ENCODE assay signal across 8 cellular contexts in the genomic region with DNA sequence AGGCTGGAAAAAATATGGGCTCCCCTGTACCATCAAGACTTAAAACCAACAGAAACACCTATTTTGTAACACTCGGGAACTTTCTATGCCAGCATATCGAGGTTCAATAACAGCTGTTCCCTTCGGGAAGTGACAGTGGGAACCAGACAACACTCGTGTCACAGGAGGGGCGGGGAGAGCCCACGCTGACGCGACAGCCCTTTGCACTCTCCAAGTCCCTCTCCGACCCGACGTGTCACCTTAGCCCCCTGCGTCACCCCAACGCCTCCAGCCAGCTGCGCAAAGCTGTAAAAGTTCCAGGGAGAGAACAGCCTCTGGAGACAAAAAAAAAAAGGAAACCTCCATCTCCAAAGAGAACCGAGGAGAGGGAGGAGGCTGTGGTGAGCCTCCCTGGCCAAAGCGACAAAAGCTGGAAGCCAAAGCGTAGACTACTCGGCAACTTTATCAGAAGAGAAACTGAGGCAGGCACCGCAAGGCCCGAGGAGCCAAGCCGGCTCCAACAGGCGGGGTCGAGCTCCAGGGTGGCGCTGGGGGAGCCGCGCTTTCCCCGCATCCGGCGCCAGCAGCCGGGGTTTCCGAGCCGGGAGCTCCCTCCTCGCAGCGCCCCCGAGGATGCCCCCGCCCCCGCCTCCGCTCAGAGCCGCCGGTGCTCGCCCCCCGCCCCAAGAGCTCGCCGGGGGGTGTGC. TPM values are rescaled to one million over a fixed set of nuclear protein-coding genes. Genes with fewer than 3 reads are reported as not detected.
A peak's percentile ranks its signal among the peaks of the same experiment; 100 is the strongest.
DNase-seq lines count a peak whose midpoint lies in the region; ATAC-seq and TF ChIP-seq lines count a peak whose summit lies in the region.

No MANE protein-coding gene starts in this region.

- no peak for TF ChIP-seq CTCF in BJ (IDR thresholded peaks at IDR 0.05; ENCODE audit: insufficient read depth, low read depth, low read length)

- in situ Hi-C loops in KBM-7 (cut with MboI; ENCODE audit: low pct_unique_long_range_greater_than_20kb, low sequenced_read_pairs), result no loop called here

- POLR2A ChIA-PET in BJ (lab: Charles Lee), result interaction anchor here (0.6 to 0.7 kb wide), 5 partner anchors 11 to 207 kb away, joined by 3 read pairs; a partner anchor contains a TSS

- no peaks in the 10 kb centered on the region; the same call in 1 of the 2 replicates for H3K36me3 ChIP-seq in BJ (ENCODE audit: control insufficient read depth, insufficient read depth, low read length)
- H3K36me3 ChIP-seq in mucosa of rectum (ENCODE audit: control insufficient read depth in 2 of 2, insufficient read depth in 2 of 2, low read length in 2 of 2), result no peaks in the 10 kb centered on the region

- peak overlapping the region; percentile 93 to 96 for H3K27ac ChIP-seq in mucosa of rectum (ENCODE audit: low read depth in 2 of 2, low read length in 2 of 2)

- ATAC-seq in GM21360 (IDR thresholded peaks at IDR 0.05; ENCODE audit: unreplicated experiment), result peak; percentile 17

- DNase-seq in BJ (ENCODE audit: low read depth), result no peak
- peak; percentile 48 for DNase-seq in KBM-7
- peak; percentile 42 for DNase-seq in activated CD4-positive, alpha-beta T cell treated with anti-CD3 and anti-CD28 coated beads, Interleukin-2, amount 50 U/mL, for 1 hour
- DNase-seq in effector CD8-positive, alpha-beta T cell (lab: John Stamatoyannopoulos, UW), result peak; percentile 56
- DNase-seq in stimulated activated CD8-positive, alpha-beta memory T cell treated with anti-CD3 and anti-CD28 coated beads, Interleukin-7, amount 100 ng/mL, for 4 hours (ENCODE audit: low read depth in 2 of 2), result peak; percentile 34 to 62
- DNase-seq in iPS-NIHi11 (ENCODE audit: low spot score), result no peak

- peaks cover 9 to 13% of the 10 kb centered on the region in 2 donors for H3K4me1 ChIP-seq in mucosa of rectum (ENCODE audit: control insufficient read depth in 2 of 2, insufficient read depth in 2 of 2, low read length in 2 of 2)

- H3K27me3 ChIP-seq in BJ (ENCODE audit: control insufficient read depth, insufficient read depth, low read length), result no peaks in the 10 kb centered on the region
- H3K27me3 ChIP-seq in mucosa of rectum (ENCODE audit: control insufficient read depth in 2 of 2, insufficient read depth in 2 of 2, low read length in 2 of 2), result no peaks in the 10 kb centered on the region

- no peaks in the 10 kb centered on the region for H3K9me3 ChIP-seq in mucosa of rectum (ENCODE audit: control insufficient read depth in 2 of 2, low read length in 2 of 2)

- H3K4me3 ChIP-seq in BJ (ENCODE audit: low read depth, low read length) (peak overlapping the region; percentile 94), mucosa of rectum (ENCODE audit: low read length in 2 of 2) (peak overlapping the region; percentile 82 to 91)

- H3K9ac ChIP-seq in mucosa of rectum (ENCODE audit: low read depth in 1 of 2, low read length in 2 of 2), result peak overlapping the region; percentile 90 to 94

- CTCF ChIA-PET in BJ (lab: Yijun Ruan, JAX), result interaction anchor here (1.5 kb wide), 1 partner anchor 234 kb away, joined by 3 read pairs; no protein-coding TSS in a partner anchor

RNA-seq across cellular contexts. Expression of a gene that starts 0.8 kb away (rescaled TPM):
- polyA plus RNA-seq in BJ (2011; rRNA removed), result 73.2 and 79.5 TPM in 2 replicates
- 27.9 and 37.3 TPM in 2 replicates for polyA minus RNA-seq in BJ (2011; rRNA and poly(A)+ RNA removed)

Comparison
In these comparisons a context has a peak if more than half of its experiments do, and no peak if none do; other contexts are left out.
1. DNase-seq: peak in KBM-7 (single experiment), activated CD4-positive, alpha-beta T cell treated with anti-CD3 and anti-CD28 coated beads, Interleukin-2, amount 50 U/mL, for 1 hour (single experiment), effector CD8-positive, alpha-beta T cell (single experiment) and stimulated activated CD8-positive, alpha-beta memory T cell treated with anti-CD3 and anti-CD28 coated beads, Interleukin-7, amount 100 ng/mL, for 4 hours (2 of 2); none in BJ (single experiment) and iPS-NIHi11 (single experiment).